In genomic region chr10:61793760-61794713, GRCh38 we compare ENCODE assay signal across 12 cellular contexts.
DNase-seq lines count a peak whose midpoint lies in the region; ATAC-seq, FAIRE-seq and TF ChIP-seq lines count a peak whose summit lies in the region.
"Had no signal": no experiment of that assay in that cellular context is flagged by ENCODE, and none has a peak within 500 bp of the region (broad histone marks: within the 10 kb centered on the region; RNA-seq: fewer than 3 reads in every experiment).

No MANE protein-coding gene starts in this region.

- H3K4me2 ChIP-seq in skeletal muscle satellite cell (ENCODE audit: low read length), result peak overlapping the region; percentile 53

- no peaks in the 10 kb centered on the region for H3K36me3 Mint-ChIP-seq in stimulated activated effector memory CD8-positive, alpha-beta T cell treated with anti-CD3 and anti-CD28 coated beads, Interleukin-12 subunit alpha, Interleukin-12 subunit beta, amount 100 ng/mL, for 72 hours

- H3K4me1 ChIP-seq in HEK293 (ENCODE audit: control insufficient read depth, insufficient read depth, low read length) (0 out of 2 replicates have a peak, but pooled peaks cover 3% of the 10 kb centered on the region), skeletal muscle satellite cell (ENCODE audit: control insufficient read depth, insufficient read depth, low read length) (peaks cover 29% of the 10 kb centered on the region)

- H3K27ac Mint-ChIP-seq in stimulated activated effector memory CD8-positive, alpha-beta T cell treated with anti-CD3 and anti-CD28 coated beads, Interleukin-12 subunit alpha, Interleukin-12 subunit beta, amount 100 ng/mL, for 72 hours, result no peak overlapping the region

- POLR2A ChIA-PET in HEK293 (lab: Yijun Ruan, JAX), result no interaction called here

- no peak overlapping the region for H3K4me3 ChIP-seq in HEK293 (ENCODE audit: low read depth, low read length)
- H3K4me3 ChIP-seq in skeletal muscle satellite cell (ENCODE audit: low read length), result peak overlapping the region; percentile 33

- ATAC-seq in GM19455 (IDR thresholded peaks at IDR 0.05; ENCODE audit: unreplicated experiment), result no peak
- ATAC-seq in stimulated activated effector memory CD8-positive, alpha-beta T cell treated with anti-CD3 and anti-CD28 coated beads, Interleukin-12 subunit alpha, Interleukin-12 subunit beta, amount 100 ng/mL, for 72 hours, result no peak
- ATAC-seq: left lobe of liver, right cardiac atrium had no signal

- TF ChIP-seq CTCF in HEK293 (tag by site-specific recombination; IDR thresholded peaks at IDR 0.05), result no peak

- CTCF ChIA-PET in HEK293 (lab: Yijun Ruan, JAX), result interaction anchor here (0.7 to 0.8 kb wide), 3 partner anchors 10 to 496 kb away, joined by 3 to 4 read pairs (median 4); no protein-coding TSS in a partner anchor

- FAIRE-seq in endometrium (lab: Jason Lieb, UNC), result peak; percentile 64

- H3K27ac ChIP-seq in HEK293 (ENCODE audit: extremely low read depth, low read depth, low read length), result no peak overlapping the region

- H3K27me3 ChIP-seq in skeletal muscle satellite cell (ENCODE audit: control insufficient read depth, insufficient read depth, low read length), result no peaks in the 10 kb centered on the region

- no peaks in the 10 kb centered on the region for H3K4me1 Mint-ChIP-seq in stimulated activated effector memory CD8-positive, alpha-beta T cell treated with anti-CD3 and anti-CD28 coated beads, Interleukin-12 subunit alpha, Interleukin-12 subunit beta, amount 100 ng/mL, for 72 hours

- H3K9me3 Mint-ChIP-seq in stimulated activated effector memory CD8-positive, alpha-beta T cell treated with anti-CD3 and anti-CD28 coated beads, Interleukin-12 subunit alpha, Interleukin-12 subunit beta, amount 100 ng/mL, for 72 hours, result no peaks in the 10 kb centered on the region

- no peaks in the 10 kb centered on the region for H3K9me3 ChIP-seq in HEK293 (ENCODE audit: control insufficient read depth, insufficient read depth, low read depth, low read length)
- H3K9me3 ChIP-seq in skeletal muscle satellite cell (replicated peaks; ENCODE audit: low read length), result no peaks in the 10 kb centered on the region

- H3K36me3 ChIP-seq in HEK293 (ENCODE audit: control insufficient read depth in 2 of 2, insufficient read depth in 1 of 2, low read length in 2 of 2), result no peaks in the 10 kb centered on the region
- no peaks in the 10 kb centered on the region for H3K36me3 ChIP-seq in skeletal muscle satellite cell (ENCODE audit: insufficient read depth, low read length)

- H3K9ac ChIP-seq in skeletal muscle satellite cell (ENCODE audit: low read depth, low read length), result no peak overlapping the region

- H3K4me3 Mint-ChIP-seq in stimulated activated effector memory CD8-positive, alpha-beta T cell treated with anti-CD3 and anti-CD28 coated beads, Interleukin-12 subunit alpha, Interleukin-12 subunit beta, amount 100 ng/mL, for 72 hours, result no peak overlapping the region

- DNase-seq in NCI-H510A (lab: John Stamatoyannopoulos, UW) (peak; percentile 10), NAMALWA (ENCODE audit: low spot score) (no peak)
- no peak for DNase-seq in stimulated activated effector memory CD8-positive, alpha-beta T cell treated with anti-CD3 and anti-CD28 coated beads, Interleukin-12 subunit alpha, Interleukin-12 subunit beta, amount 100 ng/mL, for 72 hours (ENCODE audit: low spot score in 2 of 2)
- DNase-seq: activated CD4-positive, alpha-beta T cell treated with anti-CD3 and anti-CD28 coated beads, Interleukin-2, amount 50 U/mL, for 48 hours; KG1; SIG-M5 had no signal

TF ChIP-seq in HEK293, 187 proteins besides CTCF, POLR2A, EP300 and RAD21:
- no peak for TF ChIP-seq ZNF112 (tag by site-specific recombination; IDR thresholded peaks at IDR 0.05)
- no peak for TF ChIP-seq ZSCAN18 (tag by site-specific recombination; IDR thresholded peaks at IDR 0.05)
- TF ChIP-seq, protein P1, sequence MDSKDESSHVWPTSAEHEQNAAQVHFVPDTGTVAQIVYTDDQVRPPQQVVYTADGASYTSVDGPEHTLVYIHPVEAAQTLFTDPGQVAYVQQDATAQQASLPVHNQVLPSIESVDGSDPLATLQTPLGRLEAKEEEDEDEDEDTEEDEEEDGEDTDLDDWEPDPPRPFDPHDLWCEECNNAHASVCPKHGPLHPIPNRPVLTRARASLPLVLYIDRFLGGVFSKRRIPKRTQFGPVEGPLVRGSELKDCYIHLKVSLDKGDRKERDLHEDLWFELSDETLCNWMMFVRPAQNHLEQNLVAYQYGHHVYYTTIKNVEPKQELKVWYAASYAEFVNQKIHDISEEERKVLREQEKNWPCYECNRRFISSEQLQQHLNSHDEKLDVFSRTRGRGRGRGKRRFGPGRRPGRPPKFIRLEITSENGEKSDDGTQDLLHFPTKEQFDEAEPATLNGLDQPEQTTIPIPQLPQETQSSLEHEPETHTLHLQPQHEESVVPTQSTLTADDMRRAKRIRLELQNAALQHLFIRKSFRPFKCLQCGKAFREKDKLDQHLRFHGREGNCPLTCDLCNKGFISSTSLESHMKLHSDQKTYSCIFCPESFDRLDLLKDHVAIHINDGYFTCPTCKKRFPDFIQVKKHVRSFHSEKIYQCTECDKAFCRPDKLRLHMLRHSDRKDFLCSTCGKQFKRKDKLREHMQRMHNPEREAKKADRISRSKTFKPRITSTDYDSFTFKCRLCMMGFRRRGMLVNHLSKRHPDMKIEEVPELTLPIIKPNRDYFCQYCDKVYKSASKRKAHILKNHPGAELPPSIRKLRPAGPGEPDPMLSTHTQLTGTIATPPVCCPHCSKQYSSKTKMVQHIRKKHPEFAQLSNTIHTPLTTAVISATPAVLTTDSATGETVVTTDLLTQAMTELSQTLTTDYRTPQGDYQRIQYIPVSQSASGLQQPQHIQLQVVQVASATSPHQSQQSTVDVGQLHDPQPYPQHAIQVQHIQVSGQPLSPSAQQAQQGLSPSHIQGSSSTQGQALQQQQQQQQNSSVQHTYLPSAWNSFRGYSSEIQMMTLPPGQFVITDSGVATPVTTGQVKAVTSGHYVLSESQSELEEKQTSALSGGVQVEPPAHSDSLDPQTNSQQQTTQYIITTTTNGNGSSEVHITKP (tag by site-specific recombination; IDR thresholded peaks at IDR 0.05), result 0 out of 2 replicates have a peak, but pooled peaks have one; percentile 31
- TF ChIP-seq ZNF274 (IDR thresholded peaks at IDR 0.05; ENCODE audit: low read length), result no peak
- no peak for TF ChIP-seq ZNF274 (tag by site-specific recombination; IDR thresholded peaks at IDR 0.05; ENCODE audit: borderline replicate concordance)
- TF ChIP-seq GLIS1 (tag by site-specific recombination; IDR thresholded peaks at IDR 0.05), result peak; percentile 52
- TF ChIP-seq HIC1 (tag by site-specific recombination; IDR thresholded peaks at IDR 0.05), result no peak
- no peak for TF ChIP-seq ZNF157 (tag by site-specific recombination; IDR thresholded peaks at IDR 0.05)
- no peak for TF ChIP-seq WT1 (tag by site-specific recombination; IDR thresholded peaks at IDR 0.05)
- no peak for TF ChIP-seq ZNF791 (tag by site-specific recombination; IDR thresholded peaks at IDR 0.05)
- TF ChIP-seq, protein P2, sequence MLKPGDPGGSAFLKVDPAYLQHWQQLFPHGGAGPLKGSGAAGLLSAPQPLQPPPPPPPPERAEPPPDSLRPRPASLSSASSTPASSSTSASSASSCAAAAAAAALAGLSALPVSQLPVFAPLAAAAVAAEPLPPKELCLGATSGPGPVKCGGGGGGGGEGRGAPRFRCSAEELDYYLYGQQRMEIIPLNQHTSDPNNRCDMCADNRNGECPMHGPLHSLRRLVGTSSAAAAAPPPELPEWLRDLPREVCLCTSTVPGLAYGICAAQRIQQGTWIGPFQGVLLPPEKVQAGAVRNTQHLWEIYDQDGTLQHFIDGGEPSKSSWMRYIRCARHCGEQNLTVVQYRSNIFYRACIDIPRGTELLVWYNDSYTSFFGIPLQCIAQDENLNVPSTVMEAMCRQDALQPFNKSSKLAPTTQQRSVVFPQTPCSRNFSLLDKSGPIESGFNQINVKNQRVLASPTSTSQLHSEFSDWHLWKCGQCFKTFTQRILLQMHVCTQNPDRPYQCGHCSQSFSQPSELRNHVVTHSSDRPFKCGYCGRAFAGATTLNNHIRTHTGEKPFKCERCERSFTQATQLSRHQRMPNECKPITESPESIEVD (tag by site-specific recombination; IDR thresholded peaks at IDR 0.05), result peak; percentile 76
